ENCODE assay signal across 15 cellular contexts in genomic region chr18:23721711-23722479, GRCh38. TPM values are rescaled to one million over a fixed set of nuclear protein-coding genes. Genes with fewer than 3 reads are reported as not detected.
A peak's percentile ranks its signal among the peaks of the same experiment; 100 is the strongest.
DNase-seq lines count a peak whose midpoint lies in the region; ATAC-seq and TF ChIP-seq lines count a peak whose summit lies in the region.
"Had no signal": no experiment of that assay in that cellular context is flagged by ENCODE, and none has a peak within 500 bp of the region (broad histone marks: within the 10 kb centered on the region; RNA-seq: fewer than 3 reads in every experiment).

No MANE protein-coding gene starts in this region.

- peaks cover 21% of the 10 kb centered on the region for H3K27me3 Mint-ChIP-seq in activated T-cell treated with anti-CD3 and anti-CD28 coated beads, Interleukin-2, amount 50 U/mL, for 72 hours (ENCODE audit: low read depth)
- H3K27me3 Mint-ChIP-seq: activated naive CD8-positive, alpha-beta T cell treated with anti-CD3 and anti-CD28 coated beads for 36 hours had no signal

- peaks cover 5% of the 10 kb centered on the region for H3K4me1 ChIP-seq in upper lobe of right lung

- H3K27ac ChIP-seq in upper lobe of right lung = no peak overlapping the region
- H3K27ac ChIP-seq: stomach had no signal

- peak; percentile 8 for DNase-seq in NCI-H2171 treated with DMSO at 0.1 percent for 48 hours (lab: John Stamatoyannopoulos, UW)
- no peak for DNase-seq in NCI-H2171 (lab: John Stamatoyannopoulos, UW)
- peak; percentile 85 for DNase-seq in NCI-H82 (lab: John Stamatoyannopoulos, UW)
- peak; percentile 33 for DNase-seq in fibroblast of mammary gland (ENCODE audit: low read depth)
- no peak for DNase-seq in upper lobe of right lung
- no peak for DNase-seq in activated T-cell treated with anti-CD3 and anti-CD28 coated beads, Interleukin-2, amount 50 U/mL, for 72 hours
- DNase-seq in ACHN = no peak
- no peak for DNase-seq in NCI-H2227 (lab: John Stamatoyannopoulos, UW; ENCODE audit: unreplicated experiment)
- DNase-seq: activated CD4-positive, alpha-beta T cell treated with anti-CD3 and anti-CD28 coated beads for 48 hours; activated naive CD8-positive, alpha-beta T cell treated with anti-CD3 and anti-CD28 coated beads for 36 hours; activated T-cell treated with anti-CD3 and anti-CD28 coated beads for 4 hours; NCI-H2227 treated with DMSO at 0.1 percent for 48 hours; stomach had no signal

- no peaks in the 10 kb centered on the region for H3K9me3 Mint-ChIP-seq in activated T-cell treated with anti-CD3 and anti-CD28 coated beads, Interleukin-2, amount 50 U/mL, for 72 hours
- H3K9me3 Mint-ChIP-seq: activated naive CD8-positive, alpha-beta T cell treated with anti-CD3 and anti-CD28 coated beads for 36 hours; T-helper 1 cell treated with Interleukin-12 subunit alpha and Interleukin-12 subunit beta and Interleukin-4 antibody, amounts not matched to agents 30 μg/mL and 1 μg/mL, for 36 hours had no signal

- H3K36me3 ChIP-seq in upper lobe of right lung = no peaks in the 10 kb centered on the region
- H3K36me3 ChIP-seq: stomach had no signal

- no peaks in the 10 kb centered on the region for H3K36me3 Mint-ChIP-seq in activated T-cell treated with anti-CD3 and anti-CD28 coated beads, Interleukin-2, amount 50 U/mL, for 72 hours (ENCODE audit: insufficient read depth in 2 of 2)
- H3K36me3 Mint-ChIP-seq: activated naive CD8-positive, alpha-beta T cell treated with anti-CD3 and anti-CD28 coated beads for 36 hours had no signal

- ATAC-seq in upper lobe of right lung = peak; percentile 30
- no peak for ATAC-seq in activated T-cell treated with anti-CD3 and anti-CD28 coated beads, Interleukin-2, amount 50 U/mL, for 72 hours (replicated peaks in 1 of 2)

- no peak overlapping the region for H3K27ac Mint-ChIP-seq in activated T-cell treated with anti-CD3 and anti-CD28 coated beads, Interleukin-2, amount 50 U/mL, for 72 hours
- H3K27ac Mint-ChIP-seq: activated naive CD8-positive, alpha-beta T cell treated with anti-CD3 and anti-CD28 coated beads for 36 hours; T-helper 1 cell treated with Interleukin-12 subunit alpha and Interleukin-12 subunit beta and Interleukin-4 antibody, amounts not matched to agents 30 μg/mL and 1 μg/mL, for 36 hours had no signal

- intact Hi-C loops in upper lobe of right lung (cut with DNase I) = no loop called here

- in situ Hi-C loops in ACHN (cut with HindIII; ENCODE audit: low pct_ligation_motif_present, low pct_unique_long_range_greater_than_20kb, low sequenced_read_pairs) = no loop called here

- TF ChIP-seq CTCF in fibroblast of mammary gland (conservative IDR thresholded peaks at IDR 0.05; ENCODE audit: control insufficient read depth, insufficient read depth, low read depth, low read length) (no peak), upper lobe of right lung (IDR thresholded peaks at IDR 0.05) (no peak)

- H3K9me3 ChIP-seq in upper lobe of right lung = no peaks in the 10 kb centered on the region
- H3K9me3 ChIP-seq: stomach had no signal

- no peaks in the 10 kb centered on the region for H3K27me3 ChIP-seq in upper lobe of right lung
- H3K27me3 ChIP-seq: stomach had no signal

- no peak overlapping the region for H3K4me3 Mint-ChIP-seq in activated T-cell treated with anti-CD3 and anti-CD28 coated beads, Interleukin-2, amount 50 U/mL, for 72 hours
- H3K4me3 Mint-ChIP-seq: activated naive CD8-positive, alpha-beta T cell treated with anti-CD3 and anti-CD28 coated beads for 36 hours; T-helper 1 cell treated with Interleukin-12 subunit alpha and Interleukin-12 subunit beta and Interleukin-4 antibody, amounts not matched to agents 30 μg/mL and 1 μg/mL, for 36 hours had no signal

- H3K4me1 Mint-ChIP-seq in activated T-cell treated with anti-CD3 and anti-CD28 coated beads, Interleukin-2, amount 50 U/mL, for 72 hours (ENCODE audit: low read depth) = no peaks in the 10 kb centered on the region
- H3K4me1 Mint-ChIP-seq: activated naive CD8-positive, alpha-beta T cell treated with anti-CD3 and anti-CD28 coated beads for 36 hours had no signal

- H3K4me3 ChIP-seq in fibroblast of mammary gland (ENCODE audit: control insufficient read depth, low read depth, low read length) (no peak overlapping the region), upper lobe of right lung (no peak overlapping the region)
- H3K4me3 ChIP-seq: lung, stomach had no signal

RNA-seq across cellular contexts. Expression of gene LAMA3, which starts 32.6 kb away (rescaled TPM):
- total RNA-seq in upper lobe of right lung = 139 TPM
- under 1 TPM in 1 of 2 donors, not detected in 1; 0.19 TPM for total RNA-seq in activated T-cell treated with anti-CD3 and anti-CD28 coated beads, Interleukin-2, amount 50 U/mL, for 72 hours

RNA-seq across cellular contexts. Expression of gene ANKRD29, which starts 59.2 kb away (rescaled TPM):
- 72.0 TPM for total RNA-seq in upper lobe of right lung
- total RNA-seq in activated T-cell treated with anti-CD3 and anti-CD28 coated beads, Interleukin-2, amount 50 U/mL, for 72 hours = not detected
- total RNA-seq: activated naive CD8-positive, alpha-beta T cell treated with anti-CD3 and anti-CD28 coated beads for 36 hours had no signal

Comparison
In these comparisons a context has a peak if more than half of its experiments do, and no peak if none do; other contexts are left out.
1. DNase-seq: peak in NCI-H2171 treated with DMSO at 0.1 percent for 48 hours (single experiment), NCI-H82 (single experiment) and fibroblast of mammary gland (single experiment); none in NCI-H2171 (single experiment), upper lobe of right lung (single experiment), activated T-cell treated with anti-CD3 and anti-CD28 coated beads, Interleukin-2, amount 50 U/mL, for 72 hours (0 of 2), ACHN (single experiment) and NCI-H2227 (single experiment).
2. RNA of gene LAMA3, which starts 32.6 kb away (total RNA-seq): 139 TPM in upper lobe of right lung (single experiment); 0.19 TPM in activated T-cell treated with anti-CD3 and anti-CD28 coated beads, Interleukin-2, amount 50 U/mL, for 72 hours; every median in the first group is over 100 times any median in the second.
3. RNA of gene ANKRD29, which starts 59.2 kb away (total RNA-seq): 72.0 TPM in upper lobe of right lung (single experiment); not detected in activated T-cell treated with anti-CD3 and anti-CD28 coated beads, Interleukin-2, amount 50 U/mL, for 72 hours; every median in the first group is over 10 times any median in the second.